In the genomic region with DNA sequence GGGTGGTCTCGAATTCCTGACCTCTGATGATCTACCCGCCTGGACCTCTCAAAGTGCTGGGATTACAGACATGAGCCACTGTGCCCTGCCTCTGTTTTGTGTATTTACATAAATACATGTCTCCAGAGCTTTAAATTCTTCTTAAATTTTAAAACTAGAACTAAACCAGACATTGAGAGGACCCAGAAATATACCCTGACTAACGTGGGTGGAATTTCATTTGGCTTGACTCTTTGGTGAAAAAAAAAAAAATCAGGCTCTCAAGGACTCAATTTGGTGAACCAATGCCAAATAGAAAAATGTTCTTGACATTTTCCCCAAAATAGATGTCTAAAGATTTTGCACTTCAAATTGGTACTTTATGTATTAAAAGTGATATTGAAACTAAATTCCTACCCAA, we compare ENCODE assay signal across 16 cellular contexts.
DNase-seq lines count a peak whose midpoint lies in the region; ATAC-seq and TF ChIP-seq lines count a peak whose summit lies in the region.
"Had no signal": no experiment of that assay in that cellular context is flagged by ENCODE, and none has a peak within 500 bp of the region (broad histone marks: within the 10 kb centered on the region; RNA-seq: fewer than 3 reads in every experiment).

No MANE protein-coding gene starts in this region.

- H3K27ac ChIP-seq in tibial artery, result peak overlapping the region; percentile 77 to 81
- H3K27ac ChIP-seq: neural progenitor cell had no signal

- peak overlapping the region; percentile 85 for H3K9ac ChIP-seq in adipocyte (ENCODE audit: low read length)
- H3K9ac ChIP-seq: neural progenitor cell had no signal

- no peaks in the 10 kb centered on the region for H3K27me3 ChIP-seq in adipocyte (replicated peaks; ENCODE audit: control insufficient read depth, insufficient read depth, low read length)
- no peaks in the 10 kb centered on the region for H3K27me3 ChIP-seq in tibial artery
- H3K27me3 ChIP-seq: neural progenitor cell had no signal

- TF ChIP-seq CTCF in tibial artery (IDR thresholded peaks at IDR 0.05), result no peak

- intact Hi-C loops in tibial artery (cut with DNase I; ENCODE audit: low total_unique reads), result no loop called here

- ATAC-seq in GM19023 (IDR thresholded peaks at IDR 0.05; ENCODE audit: unreplicated experiment), result no peak

- H3K9me3 ChIP-seq in adipocyte (ENCODE audit: control insufficient read depth, low read length), result no peaks in the 10 kb centered on the region
- H3K9me3 ChIP-seq in tibial artery, result no peaks in the 10 kb centered on the region

- no peaks in the 10 kb centered on the region for H3K36me3 ChIP-seq in adipocyte (ENCODE audit: control insufficient read depth, insufficient read depth, low read length, severe bottlenecking)
- H3K36me3 ChIP-seq in tibial artery, result no peaks in the 10 kb centered on the region
- H3K36me3 ChIP-seq: neural progenitor cell had no signal

- H3K4me1 ChIP-seq in adipocyte (ENCODE audit: control insufficient read depth, insufficient read depth, low read length) (peaks cover 36% of the 10 kb centered on the region), tibial artery (peaks cover 0 to 79% (median 36%) of the 10 kb centered on the region in 4 donors)
- H3K4me1 ChIP-seq: neural progenitor cell had no signal

- DNase-seq in HCEC 1CT (peak; percentile 62), adipocyte (ENCODE audit: low read depth) (peak; percentile 66), iris pigment epithelial cell (ENCODE audit: low read depth) (peak; percentile 45), tibial artery (no peak), cerebellar nuclear complex (lab: John Stamatoyannopoulos, UW) (no peak), dedifferentiated amniotic fluid mesenchymal stem cell (ENCODE audit: extremely low spot score) (no peak)
- DNase-seq: activated CD4-positive, alpha-beta memory T cell treated with anti-CD3 and anti-CD28 coated beads, Interleukin-2, amount 10 ng/mL, durations not matched to agents 7 days and 5 days; aorta; CD8-positive, alpha-beta memory T cell; foreskin melanocyte; NCI-H187 treated with DMSO at 0.1 percent for 48 hours; NCI-H510A; small intestine; stimulated activated naive CD8-positive, alpha-beta T cell treated with anti-CD3 and anti-CD28 coated beads, Interleukin-15, Interleukin-2, amounts not matched to agents 100 U/mL and 50 U/mL, for 24 hours had no signal

- H3K4me3 ChIP-seq in adipocyte (ENCODE audit: low read length) (peak overlapping the region; percentile 80), tibial artery (peak overlapping the region; percentile 38 to 47)
- H3K4me3 ChIP-seq: neural progenitor cell had no signal

Comparison
In these comparisons a context has a peak if more than half of its experiments do, and no peak if none do; other contexts are left out.
1. DNase-seq: peak in HCEC 1CT (single experiment), adipocyte (single experiment) and iris pigment epithelial cell (single experiment); none in tibial artery (0 of 2), cerebellar nuclear complex (0 of 2) and dedifferentiated amniotic fluid mesenchymal stem cell (single experiment).